8 cellular contexts compared by ENCODE assay signal in the genomic region with DNA sequence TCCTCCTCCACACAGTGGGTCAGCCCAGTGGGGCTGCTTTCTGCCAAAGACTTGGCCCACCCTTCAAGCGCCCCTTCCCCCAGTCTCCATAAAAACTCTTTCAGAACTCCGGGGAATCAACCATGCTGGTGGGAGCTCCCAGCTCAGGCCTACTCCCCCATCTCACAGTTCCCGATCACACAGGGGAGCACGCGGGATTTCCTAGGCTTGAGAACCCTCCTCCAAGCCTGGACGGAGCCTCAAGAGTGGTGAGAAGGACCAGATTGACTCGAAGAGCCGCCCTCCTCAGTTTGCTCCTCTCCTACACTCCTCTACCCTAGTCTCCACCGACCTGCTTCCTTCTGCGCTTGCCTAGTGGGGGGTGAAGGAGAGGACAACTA.
DNase-seq lines count a peak whose midpoint lies in the region; ATAC-seq, FAIRE-seq and TF ChIP-seq lines count a peak whose summit lies in the region.

No MANE protein-coding gene starts in this region.

- BruUV-seq in GM12878 (replicated peaks; lab: Mats Ljungman, UMichigan), result no TSS peak

- H4K20me1 ChIP-seq in GM12878 (ENCODE audit: control insufficient read depth, insufficient read depth), result no peaks in the 10 kb centered on the region

- no peak for DNase-seq in activated T-cell treated with anti-CD3 and anti-CD28 coated beads, Interleukin-2, amount 50 U/mL, for 72 hours
- no peak for DNase-seq in activated T-cell treated with anti-CD3 and anti-CD28 coated beads, Interleukin-2, amount 50 U/mL, for 48 hours
- no peak for DNase-seq in GM12878 (ENCODE audit: low read depth, low spot score)
- no peak for DNase-seq in left lung
- DNase-seq in type B pancreatic cell (ENCODE audit: extremely low spot score, unreplicated experiment), result no peak
- DNase-seq in NCI-H128 (lab: John Stamatoyannopoulos, UW; ENCODE audit: unreplicated experiment), result no peak
- DNase-seq in HUDEP-2 (lab: John Stamatoyannopoulos, UW; ENCODE audit: unreplicated experiment in 76 of 76), result no peak
- no peak for DNase-seq in activated gamma-delta T cell (lab: John Stamatoyannopoulos, UW)

- H3K27me3 ChIP-seq in GM12878 (replicated peaks in 1 of 2; ENCODE audit: control insufficient read depth in 2 of 2, insufficient read depth in 2 of 2, low read length in 1 of 2) (no peaks in the 10 kb centered on the region), left lung (no peaks in the 10 kb centered on the region)

- no peak for TF ChIP-seq RAD21 in GM12878 (IDR thresholded peaks at IDR 0.05; ENCODE audit: insufficient read depth, low read depth, low read length)

- H3K4me1 ChIP-seq in GM12878 (ENCODE audit: control insufficient read depth, insufficient read depth, low read length), result peaks cover 6% of the 10 kb centered on the region
- no peaks in the 10 kb centered on the region for H3K4me1 ChIP-seq in left lung

- ATAC-seq in activated T-cell treated with anti-CD3 and anti-CD28 coated beads, Interleukin-2, amount 50 U/mL, for 72 hours (replicated peaks in 1 of 2), result no peak
- ATAC-seq in GM12878 (no peak), left lung (peak; percentile 2)

- intact Hi-C loops in GM12878 (cut with micrococcal nuclease; ENCODE audit: unreplicated experiment) (no loop called here), left lung (cut with DNase I) (no loop called here)

- CTCF ChIA-PET in GM12878 (lab: Yijun Ruan, JAX), result no interaction called here

- H3K9me3 Mint-ChIP-seq in activated T-cell treated with anti-CD3 and anti-CD28 coated beads, Interleukin-2, amount 50 U/mL, for 72 hours, result no peaks in the 10 kb centered on the region
- no peaks in the 10 kb centered on the region for H3K9me3 Mint-ChIP-seq in type B pancreatic cell

- H3K9me3 ChIP-seq in GM12878 (replicated peaks; ENCODE audit: control insufficient read depth, insufficient read depth, low read length) (no peaks in the 10 kb centered on the region), left lung (no peaks in the 10 kb centered on the region)

- SMC1A ChIA-PET in GM12878 (lab: Charles Lee; ENCODE audit: uncharacterized antibody, unreplicated experiment), result no interaction called here

- TF ChIP-seq EP300 in GM12878 (IDR thresholded peaks at IDR 0.05; ENCODE audit: borderline replicate concordance in 1 of 2, control insufficient read depth in 1 of 2, low read depth in 2 of 2, low read length in 2 of 2), result no peak

- H3K4me3 ChIP-seq in GM12878 (no peak overlapping the region), left lung (peak overlapping the region; percentile 32 to 52)

- RAD21 ChIA-PET in GM12878 (lab: Charles Lee; ENCODE audit: unreplicated experiment), result no interaction called here

- TF ChIP-seq CTCF in GM12878 (IDR thresholded peaks at IDR 0.05 in 2 of 3, conservative IDR thresholded peaks at IDR 0.05 in 1 of 3; ENCODE audit: control insufficient read depth in 2 of 3, extremely low read depth in 1 of 3, insufficient read depth in 1 of 3, low read depth in 3 of 3, low read length in 3 of 3), result no peak
- TF ChIP-seq CTCF in left lung (IDR thresholded peaks at IDR 0.05), result no peak
- TF ChIP-seq CTCF in type B pancreatic cell (conservative IDR thresholded peaks at IDR 0.05), result no peak

- peak overlapping the region; percentile 75 to 78 for H3K4me3 Mint-ChIP-seq in activated T-cell treated with anti-CD3 and anti-CD28 coated beads, Interleukin-2, amount 50 U/mL, for 72 hours
- H3K4me3 Mint-ChIP-seq in type B pancreatic cell, result peak overlapping the region; percentile 88

- no peak for TF ChIP-seq POLR2A in GM12878 (IDR thresholded peaks at IDR 0.05; ENCODE audit: low read depth, low read length)

- no peak overlapping the region for H3K27ac ChIP-seq in GM12878 (ENCODE audit: control insufficient read depth, insufficient read depth)
- H3K27ac ChIP-seq in left lung, result peak overlapping the region; percentile 82 to 86

- in situ Hi-C loops in GM12878 (cut with MboI), result no loop called here

- H3K79me2 ChIP-seq in GM12878 (ENCODE audit: control insufficient read depth, insufficient read depth, low read length), result no peaks in the 10 kb centered on the region

- H3K4me1 Mint-ChIP-seq in activated T-cell treated with anti-CD3 and anti-CD28 coated beads, Interleukin-2, amount 50 U/mL, for 72 hours (ENCODE audit: low read depth), result peaks cover 39% of the 10 kb centered on the region
- peaks cover 9% of the 10 kb centered on the region for H3K4me1 Mint-ChIP-seq in type B pancreatic cell (ENCODE audit: unreplicated experiment)

- no peaks in the 10 kb centered on the region for H3K36me3 ChIP-seq in GM12878 (ENCODE audit: control insufficient read depth in 2 of 2, insufficient read depth in 2 of 2, low read length in 1 of 2)
- no peaks in the 10 kb centered on the region for H3K36me3 ChIP-seq in left lung

- no peak for FAIRE-seq in GM12878 (lab: Jason Lieb, UNC)

- no peak overlapping the region for H3K27ac Mint-ChIP-seq in activated T-cell treated with anti-CD3 and anti-CD28 coated beads, Interleukin-2, amount 50 U/mL, for 72 hours
- peak overlapping the region; percentile 51 for H3K27ac Mint-ChIP-seq in type B pancreatic cell

- H3K36me3 Mint-ChIP-seq in activated T-cell treated with anti-CD3 and anti-CD28 coated beads, Interleukin-2, amount 50 U/mL, for 72 hours (ENCODE audit: insufficient read depth in 2 of 2), result peaks cover 0 to under 1% of the 10 kb centered on the region in 2 donors
- H3K36me3 Mint-ChIP-seq in type B pancreatic cell, result peaks cover 2% of the 10 kb centered on the region

- WGBS in GM12878 (ENCODE audit: insufficient coverage, insufficient replicate concordance, low lambda C conversion rate, missing lambda C conversion rate), result 59% methylated on average over 10 of the region's 10 CpGs

- peak overlapping the region; percentile 85; the same call in 1 of the 2 replicates for H3K4me2 ChIP-seq in GM12878 (ENCODE audit: control insufficient read depth, insufficient read depth)

- peak overlapping the region; percentile 40; the same call in 1 of the 2 replicates for H3K9ac ChIP-seq in GM12878 (ENCODE audit: control insufficient read depth, insufficient read depth, low read length)

- H3K27me3 Mint-ChIP-seq in activated T-cell treated with anti-CD3 and anti-CD28 coated beads, Interleukin-2, amount 50 U/mL, for 72 hours (ENCODE audit: low read depth), result peaks cover 24% of the 10 kb centered on the region
- peaks cover 5% of the 10 kb centered on the region for H3K27me3 Mint-ChIP-seq in type B pancreatic cell

- no peak overlapping the region; the same call in 1 of the 2 replicates for H2AFZ ChIP-seq in GM12878 (ENCODE audit: control insufficient read depth, low read depth, low read length)

- POLR2A ChIA-PET in GM12878 (lab: Charles Lee), result no interaction called here

TF ChIP-seq in GM12878, 131 proteins besides CTCF, POLR2A, EP300 and RAD21:
- no peak for TF ChIP-seq FOXK2 (IDR thresholded peaks at IDR 0.05)
- no peak for TF ChIP-seq HDAC2 (IDR thresholded peaks at IDR 0.05)
- TF ChIP-seq STAT1 (conservative IDR thresholded peaks at IDR 0.05), result no peak
- TF ChIP-seq, protein P1, sequence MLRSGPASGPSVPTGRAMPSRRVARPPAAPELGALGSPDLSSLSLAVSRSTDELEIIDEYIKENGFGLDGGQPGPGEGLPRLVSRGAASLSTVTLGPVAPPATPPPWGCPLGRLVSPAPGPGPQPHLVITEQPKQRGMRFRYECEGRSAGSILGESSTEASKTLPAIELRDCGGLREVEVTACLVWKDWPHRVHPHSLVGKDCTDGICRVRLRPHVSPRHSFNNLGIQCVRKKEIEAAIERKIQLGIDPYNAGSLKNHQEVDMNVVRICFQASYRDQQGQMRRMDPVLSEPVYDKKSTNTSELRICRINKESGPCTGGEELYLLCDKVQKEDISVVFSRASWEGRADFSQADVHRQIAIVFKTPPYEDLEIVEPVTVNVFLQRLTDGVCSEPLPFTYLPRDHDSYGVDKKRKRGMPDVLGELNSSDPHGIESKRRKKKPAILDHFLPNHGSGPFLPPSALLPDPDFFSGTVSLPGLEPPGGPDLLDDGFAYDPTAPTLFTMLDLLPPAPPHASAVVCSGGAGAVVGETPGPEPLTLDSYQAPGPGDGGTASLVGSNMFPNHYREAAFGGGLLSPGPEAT (IDR thresholded peaks at IDR 0.05; ENCODE audit: low read depth), result no peak
